In the genomic region with DNA sequence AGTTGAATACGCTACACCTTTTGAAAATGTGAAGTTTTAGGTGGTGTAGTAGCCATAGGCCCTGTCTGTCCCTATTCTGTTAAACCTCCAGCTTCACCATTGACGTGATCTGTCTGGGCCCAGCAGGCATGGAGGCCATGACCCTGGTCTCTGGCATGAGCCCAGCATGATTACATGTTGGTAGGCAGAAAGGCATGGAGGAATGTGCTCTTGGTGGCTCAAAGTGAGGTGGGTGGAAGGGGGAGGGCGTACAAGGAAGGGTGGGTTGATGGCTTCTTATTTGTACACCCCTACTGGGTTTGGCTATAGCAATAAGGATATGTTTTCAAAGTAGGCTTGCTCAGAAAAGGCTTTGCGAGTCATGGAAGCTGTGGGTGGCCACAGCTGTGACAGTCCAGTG, we compare ENCODE assay signal across 28 cellular contexts. TPM values are rescaled to one million over a fixed set of nuclear protein-coding genes. Genes with fewer than 3 reads are reported as not detected.
A peak's percentile ranks its signal among the peaks of the same experiment; 100 is the strongest.
DNase-seq lines count a peak whose midpoint lies in the region; ATAC-seq and TF ChIP-seq lines count a peak whose summit lies in the region.
"Had no signal": no experiment of that assay in that cellular context is flagged by ENCODE, and none has a peak within 500 bp of the region (broad histone marks: within the 10 kb centered on the region; RNA-seq: fewer than 3 reads in every experiment).

No MANE protein-coding gene starts in this region.

- no peak for TF ChIP-seq CTCF in brain microvascular endothelial cell (IDR thresholded peaks at IDR 0.05; ENCODE audit: low read depth, low read length, missing control alignments)

- H3K27ac Mint-ChIP-seq in stimulated activated naive CD8-positive, alpha-beta T cell treated with anti-CD3 and anti-CD28 coated beads, Interleukin-15, Interleukin-2, amounts not matched to agents 100 ng/mL and 50 ng/mL, for 24 hours, result peak overlapping the region; percentile 53
- H3K27ac Mint-ChIP-seq in stimulated activated naive CD8-positive, alpha-beta T cell treated with anti-CD3 and anti-CD28 coated beads, Interleukin-15, amount 100 ng/mL, for 72 hours, result peak overlapping the region in 1 of 2 donors; percentile 85
- H3K27ac Mint-ChIP-seq: B cell; CD8-positive, alpha-beta T cell; IgD-negative memory B cell had no signal

- no peak overlapping the region for H3K4me3 Mint-ChIP-seq in stimulated activated naive CD8-positive, alpha-beta T cell treated with anti-CD3 and anti-CD28 coated beads, Interleukin-15, Interleukin-2, amounts not matched to agents 100 ng/mL and 50 ng/mL, for 24 hours
- no peak overlapping the region for H3K4me3 Mint-ChIP-seq in stimulated activated naive CD8-positive, alpha-beta T cell treated with anti-CD3 and anti-CD28 coated beads, Interleukin-15, amount 100 ng/mL, for 72 hours
- H3K4me3 Mint-ChIP-seq: B cell; CD8-positive, alpha-beta T cell; IgD-negative memory B cell had no signal

- in situ Hi-C loops in brain microvascular endothelial cell (cut with HindIII; ENCODE audit: low pct_ligation_motif_present, low sequenced_read_pairs), result no loop called here

- H3K36me3 ChIP-seq in brain microvascular endothelial cell (replicated peaks), result no peaks in the 10 kb centered on the region

- no peaks in the 10 kb centered on the region for H3K36me3 Mint-ChIP-seq in stimulated activated naive CD8-positive, alpha-beta T cell treated with anti-CD3 and anti-CD28 coated beads, Interleukin-15, Interleukin-2, amounts not matched to agents 100 ng/mL and 50 ng/mL, for 24 hours (ENCODE audit: low read depth)
- H3K36me3 Mint-ChIP-seq: CD8-positive, alpha-beta T cell; IgD-negative memory B cell had no signal

- no peak overlapping the region for H3K27ac ChIP-seq in brain microvascular endothelial cell
- H3K27ac ChIP-seq: A549, C4-2B, KMS-11 had no signal

- peaks cover 11% of the 10 kb centered on the region for H3K27me3 Mint-ChIP-seq in stimulated activated naive CD8-positive, alpha-beta T cell treated with anti-CD3 and anti-CD28 coated beads, Interleukin-15, Interleukin-2, amounts not matched to agents 100 ng/mL and 50 ng/mL, for 24 hours
- peaks cover 21% of the 10 kb centered on the region for H3K27me3 Mint-ChIP-seq in stimulated activated naive CD8-positive, alpha-beta T cell treated with anti-CD3 and anti-CD28 coated beads, Interleukin-15, amount 100 ng/mL, for 72 hours
- H3K27me3 Mint-ChIP-seq: B cell, IgD-negative memory B cell had no signal

- H3K4me1 Mint-ChIP-seq in stimulated activated naive CD8-positive, alpha-beta T cell treated with anti-CD3 and anti-CD28 coated beads, Interleukin-15, Interleukin-2, amounts not matched to agents 100 ng/mL and 50 ng/mL, for 24 hours (ENCODE audit: low read depth), result peaks cover 5% of the 10 kb centered on the region
- H3K4me1 Mint-ChIP-seq in stimulated activated naive CD8-positive, alpha-beta T cell treated with anti-CD3 and anti-CD28 coated beads, Interleukin-15, amount 100 ng/mL, for 72 hours, result peaks cover 4% of the 10 kb centered on the region

- DNase-seq in stimulated activated naive CD8-positive, alpha-beta T cell treated with anti-CD3 and anti-CD28 coated beads, Interleukin-15, amount 100 ng/mL, for 72 hours, result no peak
- DNase-seq in RPMI7951 (ENCODE audit: low read depth) (peak; percentile 4), myocyte (ENCODE audit: low read depth) (peak; percentile 40), brain microvascular endothelial cell (no peak), NCI-H187 treated with DMSO at 0.1 percent for 48 hours (lab: John Stamatoyannopoulos, UW) (no peak)
- DNase-seq: CD8-positive, alpha-beta T cell; DMS 273 treated with DMSO at 0.1 percent for 48 hours; DMS79; EL; GDM1; NCI-H1092; NCI-H1417 treated with DMSO at 0.1 percent for 48 hours; NCI-H1694 treated with DMSO at 0.1 percent for 48 hours; NCI-H2081 treated with DMSO at 0.1 percent for 48 hours; NCI-H2171; NCI-H226; NCI-H510A; NCI-H69; SK-N-SH; SW 1271 had no signal

- H3K4me3 ChIP-seq in brain microvascular endothelial cell (ENCODE audit: low read depth, low read length), result no peak overlapping the region
- H3K4me3 ChIP-seq: A549, GM12878 had no signal

- H3K9me3 Mint-ChIP-seq in stimulated activated naive CD8-positive, alpha-beta T cell treated with anti-CD3 and anti-CD28 coated beads, Interleukin-15, Interleukin-2, amounts not matched to agents 100 ng/mL and 50 ng/mL, for 24 hours, result no peaks in the 10 kb centered on the region
- no peaks in the 10 kb centered on the region for H3K9me3 Mint-ChIP-seq in stimulated activated naive CD8-positive, alpha-beta T cell treated with anti-CD3 and anti-CD28 coated beads, Interleukin-15, amount 100 ng/mL, for 72 hours
- H3K9me3 Mint-ChIP-seq: CD8-positive, alpha-beta T cell; IgD-negative memory B cell had no signal

- H3K27me3 ChIP-seq in brain microvascular endothelial cell (replicated peaks), result peaks cover 4% of the 10 kb centered on the region

- ATAC-seq in stimulated activated naive CD8-positive, alpha-beta T cell treated with anti-CD3 and anti-CD28 coated beads, Interleukin-15, amount 100 ng/mL, for 72 hours, result no peak
- no peak for ATAC-seq in GM21786 (IDR thresholded peaks at IDR 0.05; ENCODE audit: unreplicated experiment)
- ATAC-seq: CD8-positive, alpha-beta T cell; GM12878 had no signal

RNA-seq across cellular contexts. Expression of a gene that starts 23.8 kb away (rescaled TPM):
- 1.6 and 4.0 TPM in 2 replicates for total RNA-seq in RPMI7951 (2014; rRNA removed; shearing (Covaris generic))
- 3.6 and 7.5 TPM in 2 replicates for total RNA-seq in myocyte
- polyA plus RNA-seq in myocyte (2012), result 4.1 TPM

Comparison
In these comparisons a context has a peak if more than half of its experiments do, and no peak if none do; other contexts are left out.
1. DNase-seq: peak in RPMI7951 (single experiment) and myocyte (single experiment); none in stimulated activated naive CD8-positive, alpha-beta T cell treated with anti-CD3 and anti-CD28 coated beads, Interleukin-15, amount 100 ng/mL, for 72 hours (0 of 2), brain microvascular endothelial cell (single experiment) and NCI-H187 treated with DMSO at 0.1 percent for 48 hours (single experiment).